ENCODE assay signal across 8 cellular contexts in the genomic region with DNA sequence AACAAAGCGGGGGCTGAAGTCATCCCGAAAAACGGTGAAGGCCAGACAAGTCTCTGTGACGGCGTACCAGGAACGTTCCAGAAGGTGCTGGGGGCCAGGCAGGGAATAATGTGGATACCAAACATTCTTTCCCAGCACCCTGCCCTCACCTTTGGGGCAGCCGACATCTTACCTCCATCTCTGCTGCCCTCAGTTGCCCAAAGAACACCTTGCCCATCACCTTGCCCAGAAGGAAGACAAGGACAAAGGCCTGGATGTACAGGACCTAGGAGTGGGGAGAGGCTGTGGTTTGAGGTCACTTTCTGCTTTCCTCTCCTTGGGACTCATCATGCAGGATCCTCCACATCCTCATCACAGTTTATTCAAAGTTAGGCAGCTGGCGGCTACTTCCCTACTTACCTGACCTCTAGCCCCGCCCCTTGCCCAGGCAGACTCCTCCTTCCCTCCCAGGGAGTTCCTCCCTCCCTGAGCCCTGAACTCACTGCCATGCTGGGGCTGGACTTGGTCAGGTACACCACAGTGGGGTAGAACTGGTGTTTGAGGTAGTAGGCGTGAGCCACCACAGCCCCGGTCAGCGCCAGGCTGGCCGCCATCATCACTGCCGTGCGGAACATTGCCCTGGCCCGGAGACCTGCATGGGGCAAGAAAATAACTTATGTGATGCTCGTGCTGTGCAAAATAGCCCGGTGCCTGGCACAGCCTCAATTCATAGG. TPM values are rescaled to one million over a fixed set of nuclear protein-coding genes. Genes with fewer than 3 reads are reported as not detected.
DNase-seq lines count a peak whose midpoint lies in the region; ATAC-seq and TF ChIP-seq lines count a peak whose summit lies in the region.

No MANE protein-coding gene starts in this region.

- ATAC-seq in activated CD8-positive, alpha-beta T cell treated with anti-CD3 and anti-CD28 coated beads, Interleukin-2, amount 10 ng/mL, durations not matched to agents 7 days and 5 days: peak; percentile 12
- ATAC-seq in foreskin keratinocyte: peak; percentile 29
- no peak for ATAC-seq in HG02884 (IDR thresholded peaks at IDR 0.05; ENCODE audit: unreplicated experiment)

- TF ChIP-seq CTCF in Loucy (conservative IDR thresholded peaks at IDR 0.05; ENCODE audit: low read length) (no peak), foreskin keratinocyte (conservative IDR thresholded peaks at IDR 0.05) (no peak)

- peak overlapping the region; percentile 88 for H3K9ac ChIP-seq in Loucy (ENCODE audit: low read depth, low read length, poor library complexity, severe bottlenecking)

- peak; percentile 71 for DNase-seq in activated CD8-positive, alpha-beta T cell treated with anti-CD3 and anti-CD28 coated beads, Interleukin-2, amount 10 ng/mL, durations not matched to agents 7 days and 5 days
- DNase-seq in foreskin keratinocyte (peak in 1 of 2 donors; percentile 57), posterior vena cava (ENCODE audit: low spot score) (peak; percentile 78), middle frontal gyrus (ENCODE audit: extremely low spot score, low spot score) (no peak), cerebellar nuclear complex (lab: John Stamatoyannopoulos, UW) (no peak)

- peaks cover 26% of the 10 kb centered on the region for H3K79me2 ChIP-seq in Loucy (ENCODE audit: insufficient read depth, low read length)

- no peaks in the 10 kb centered on the region for H3K9me2 ChIP-seq in Loucy (replicated peaks; ENCODE audit: low read depth, low read length)

- peaks cover 24% of the 10 kb centered on the region for H3K4me1 ChIP-seq in Loucy (ENCODE audit: insufficient read depth, low read length, poor library complexity, severe bottlenecking)
- H3K4me1 ChIP-seq in foreskin keratinocyte: no peaks in the 10 kb centered on the region

- H3K27me3 Mint-ChIP-seq in activated CD8-positive, alpha-beta T cell treated with anti-CD3 and anti-CD28 coated beads, Interleukin-2, amount 10 ng/mL, durations not matched to agents 7 days and 5 days (ENCODE audit: low read depth): no peaks in the 10 kb centered on the region

- no peaks in the 10 kb centered on the region for H3F3A ChIP-seq in Loucy (ENCODE audit: low read depth)

- H3K27ac ChIP-seq in foreskin keratinocyte: peak overlapping the region; percentile 99

- peak overlapping the region; percentile 100 for H3K27ac Mint-ChIP-seq in activated CD8-positive, alpha-beta T cell treated with anti-CD3 and anti-CD28 coated beads, Interleukin-2, amount 10 ng/mL, durations not matched to agents 7 days and 5 days

- POLR2A ChIA-PET in activated CD8-positive, alpha-beta T cell treated with anti-CD3 and anti-CD28 coated beads, Interleukin-2, amount 10 ng/mL, durations not matched to agents 7 days and 5 days (lab: Charles Lee): interaction anchor here (1.0 to 1.4 kb wide), 2 partner anchors 11 to 19 kb away, joined by 3 to 4 read pairs; partner anchors contain the start of genes FAU and MRPL49

- H3K27me3 ChIP-seq in Loucy (ENCODE audit: insufficient read depth, low read length, poor library complexity, severe bottlenecking) (no peaks in the 10 kb centered on the region), foreskin keratinocyte (no peaks in the 10 kb centered on the region)

- CTCF ChIA-PET in activated CD8-positive, alpha-beta T cell treated with anti-CD3 and anti-CD28 coated beads, Interleukin-2, amount 10 ng/mL, durations not matched to agents 7 days and 5 days (lab: Charles Lee): interaction anchor here (0.6 to 1.8 kb wide), 4 partner anchors 11 to 197 kb away, joined by 3 to 5 read pairs (median 4); partner anchors contain the start of genes FAU and MRPL49

- H3K4me3 Mint-ChIP-seq in activated CD8-positive, alpha-beta T cell treated with anti-CD3 and anti-CD28 coated beads, Interleukin-2, amount 10 ng/mL, durations not matched to agents 7 days and 5 days: peak overlapping the region; percentile 99

- peaks cover 21% of the 10 kb centered on the region for H4K20me1 ChIP-seq in Loucy (ENCODE audit: insufficient read depth, low read length, poor library complexity, severe bottlenecking)

- no peaks in the 10 kb centered on the region for H3K9me3 Mint-ChIP-seq in activated CD8-positive, alpha-beta T cell treated with anti-CD3 and anti-CD28 coated beads, Interleukin-2, amount 10 ng/mL, durations not matched to agents 7 days and 5 days (ENCODE audit: insufficient read depth)

- peaks cover 29% of the 10 kb centered on the region for H3K4me1 Mint-ChIP-seq in activated CD8-positive, alpha-beta T cell treated with anti-CD3 and anti-CD28 coated beads, Interleukin-2, amount 10 ng/mL, durations not matched to agents 7 days and 5 days (ENCODE audit: low read depth)

- intact Hi-C loops in posterior vena cava (cut with DNase I): loop anchor here in 1 of 2 donors (5.0 kb wide), 1 partner anchor 49 kb away; the partner anchor contains the start of gene CAPN1

- H3K4me3 ChIP-seq in GM08714 (ENCODE audit: low read length) (peak overlapping the region; percentile 94), Loucy (ENCODE audit: low read length, poor library complexity, severe bottlenecking) (peak overlapping the region; percentile 84)

- no peaks in the 10 kb centered on the region for H3K9me3 ChIP-seq in Loucy (ENCODE audit: insufficient read depth, low read depth, low read length)

- peaks cover 36% of the 10 kb centered on the region for H3K36me3 Mint-ChIP-seq in activated CD8-positive, alpha-beta T cell treated with anti-CD3 and anti-CD28 coated beads, Interleukin-2, amount 10 ng/mL, durations not matched to agents 7 days and 5 days (ENCODE audit: low read depth)

- no peak overlapping the region for H2AFZ ChIP-seq in Loucy (ENCODE audit: low read length)

- peaks cover 32% of the 10 kb centered on the region for H3K36me3 ChIP-seq in Loucy (ENCODE audit: insufficient read depth, low read length)

- H3K4me2 ChIP-seq in Loucy (ENCODE audit: low read depth, low read length, poor library complexity, severe bottlenecking): peak overlapping the region; percentile 98

RNA-seq across cellular contexts. Expression of gene SYVN1, which starts 1.2 kb away (rescaled TPM):
- total RNA-seq in activated CD8-positive, alpha-beta T cell treated with anti-CD3 and anti-CD28 coated beads, Interleukin-2, amount 10 ng/mL, durations not matched to agents 7 days and 5 days: 10 to 100 TPM; 28.7 to 33.0 TPM
- total RNA-seq in foreskin keratinocyte (11.7 and 17.9 TPM in 2 replicates), posterior vena cava (10 to 100 TPM; 52.7 to 57.0 TPM)
- 14.5 and 17.8 TPM in 2 replicates for polyA plus RNA-seq in foreskin keratinocyte

RNA-seq across cellular contexts. Expression of gene MRPL49, which starts 11.0 kb away (rescaled TPM):
- total RNA-seq in activated CD8-positive, alpha-beta T cell treated with anti-CD3 and anti-CD28 coated beads, Interleukin-2, amount 10 ng/mL, durations not matched to agents 7 days and 5 days: 10 to 100 TPM; 47.3 to 51.1 TPM
- total RNA-seq in foreskin keratinocyte (74.4 and 76.2 TPM in 2 replicates), posterior vena cava (10 to 100 TPM; 34.1 to 39.3 TPM)
- polyA plus RNA-seq in foreskin keratinocyte: 69.6 and 75.9 TPM in 2 replicates

RNA-seq across cellular contexts. Expression of gene FAU, which starts 11.2 kb away (rescaled TPM):
- total RNA-seq in activated CD8-positive, alpha-beta T cell treated with anti-CD3 and anti-CD28 coated beads, Interleukin-2, amount 10 ng/mL, durations not matched to agents 7 days and 5 days: 1,000 to 10,000 TPM in 1 of 2 experiments, 100 to 1,000 TPM in 1; 986 to 1,038 TPM
- total RNA-seq in foreskin keratinocyte (865 and 882 TPM in 2 replicates), posterior vena cava (100 to 1,000 TPM; 725 to 753 TPM)
- polyA plus RNA-seq in foreskin keratinocyte: 1,043 and 1,081 TPM in 2 replicates

RNA-seq across cellular contexts. Expression of gene ZNHIT2, which starts 15.6 kb away (rescaled TPM):
- 10 to 100 TPM; 11.6 to 12.4 TPM for total RNA-seq in activated CD8-positive, alpha-beta T cell treated with anti-CD3 and anti-CD28 coated beads, Interleukin-2, amount 10 ng/mL, durations not matched to agents 7 days and 5 days
- 15.4 and 15.9 TPM in 2 replicates for total RNA-seq in foreskin keratinocyte
- polyA plus RNA-seq in foreskin keratinocyte: 19.8 and 21.8 TPM in 2 replicates
- 1 to 10 TPM; 6.0 to 6.3 TPM for total RNA-seq in posterior vena cava

RNA-seq across cellular contexts. Expression of gene TM7SF2, which starts 21.5 kb away (rescaled TPM):
- total RNA-seq in activated CD8-positive, alpha-beta T cell treated with anti-CD3 and anti-CD28 coated beads, Interleukin-2, amount 10 ng/mL, durations not matched to agents 7 days and 5 days: 10 to 100 TPM; 25.3 to 26.1 TPM
- 8.2 and 12.7 TPM in 2 replicates for total RNA-seq in foreskin keratinocyte
- 12.6 and 16.5 TPM in 2 replicates for polyA plus RNA-seq in foreskin keratinocyte
- 1 to 10 TPM; 3.1 to 4.0 TPM for total RNA-seq in posterior vena cava

Comparison
In these comparisons a context has a peak if more than half of its experiments do, and no peak if none do; other contexts are left out.
1. DNase-seq: peak in activated CD8-positive, alpha-beta T cell treated with anti-CD3 and anti-CD28 coated beads, Interleukin-2, amount 10 ng/mL, durations not matched to agents 7 days and 5 days (single experiment) and posterior vena cava (single experiment); none in middle frontal gyrus (single experiment) and cerebellar nuclear complex (0 of 2).